Comparison of ENCODE assay signal across 13 cellular contexts in genomic region chr10:71811351-71811750, GRCh38.
"Had no signal": no experiment of that assay in that cellular context is flagged by ENCODE, and none has a peak within 500 bp of the region (broad histone marks: within the 10 kb centered on the region; RNA-seq: fewer than 3 reads in every experiment).

No MANE protein-coding gene starts in this region.

- H3K9me3 ChIP-seq: ascending aorta, body of pancreas, Peyer's patch, SJCRH30, SK-N-SH had no signal

- H3K27me3 ChIP-seq: ascending aorta, body of pancreas, Peyer's patch, SJCRH30 had no signal

- H3K27ac ChIP-seq: ascending aorta, body of pancreas, Peyer's patch, RWPE1, SJCRH30 had no signal

- H3K4me1 ChIP-seq: ascending aorta, SJCRH30 had no signal

- H3K4me2 ChIP-seq: SK-N-SH had no signal

- FAIRE-seq: bronchial epithelial cell had no signal

- H3K4me3 ChIP-seq: ascending aorta, body of pancreas, Peyer's patch, SJCRH30 had no signal

- DNase-seq: amniotic stem cell, NCI-H1048, NCI-H2029, NCI-H2107, NCI-H510A, NCI-H526 treated with DMSO at 0.1 percent for 48 hours had no signal

- H3K9ac ChIP-seq: SK-N-SH had no signal

- H3K36me3 ChIP-seq: SJCRH30 had no signal
